18 cellular contexts compared by ENCODE assay signal in genomic region chr17:31586946-31587345, GRCh38.
DNase-seq lines count a peak whose midpoint lies in the region; ATAC-seq and TF ChIP-seq lines count a peak whose summit lies in the region.
"Had no signal": no experiment of that assay in that cellular context is flagged by ENCODE, and none has a peak within 500 bp of the region (broad histone marks: within the 10 kb centered on the region; RNA-seq: fewer than 3 reads in every experiment).

No MANE protein-coding gene starts in this region.

- peak overlapping the region; percentile 0 for H3K4me2 ChIP-seq in skeletal muscle satellite cell (ENCODE audit: low read length)

- no peak overlapping the region for H3K27ac ChIP-seq in prostate gland
- H3K27ac ChIP-seq: 22Rv1, dorsolateral prefrontal cortex, thyroid gland had no signal

- no peak for TF ChIP-seq POLR2A in prostate gland (IDR thresholded peaks at IDR 0.05)

- no peaks in the 10 kb centered on the region for H3K27me3 ChIP-seq in skeletal muscle satellite cell (ENCODE audit: control insufficient read depth, insufficient read depth, low read length)
- H3K27me3 ChIP-seq in prostate gland (replicated peaks; ENCODE audit: insufficient read depth): no peaks in the 10 kb centered on the region
- H3K27me3 ChIP-seq: dorsolateral prefrontal cortex, thyroid gland had no signal

- TF ChIP-seq CTCF in fibroblast of mammary gland (conservative IDR thresholded peaks at IDR 0.05; ENCODE audit: control insufficient read depth, insufficient read depth, low read depth, low read length) (no peak), prostate gland (IDR thresholded peaks at IDR 0.05) (no peak)

- H3K9ac ChIP-seq in skeletal muscle satellite cell (ENCODE audit: low read depth, low read length): peak overlapping the region; percentile 47

- H3K9me3 ChIP-seq in skeletal muscle satellite cell (replicated peaks; ENCODE audit: low read length) (no peaks in the 10 kb centered on the region), prostate gland (no peaks in the 10 kb centered on the region)
- H3K9me3 ChIP-seq: thyroid gland had no signal

- DNase-seq in DMS53 (lab: John Stamatoyannopoulos, UW): peak; percentile 24
- DNase-seq in DMS53 treated with DMSO at 0.1 percent for 48 hours (lab: John Stamatoyannopoulos, UW; ENCODE audit: unreplicated experiment): no peak
- peak; percentile 25 for DNase-seq in NCI-H2029 (lab: John Stamatoyannopoulos, UW)
- DNase-seq in fibroblast of mammary gland (ENCODE audit: low read depth): peak; percentile 68
- no peak for DNase-seq in NCI-H524 treated with DMSO at 0.1 percent for 48 hours (lab: John Stamatoyannopoulos, UW)
- DNase-seq in prostate gland (ENCODE audit: low spot score): no peak
- DNase-seq: activated CD4-positive, alpha-beta T cell treated with anti-CD3 and anti-CD28 coated beads for 36 hours; activated CD8-positive, alpha-beta memory T cell treated with anti-CD3 and anti-CD28 coated beads, Interleukin-2, amount 50 U/mL, for 48 hours; activated naive CD4-positive, alpha-beta T cell; CD4-positive, alpha-beta T cell; dorsolateral prefrontal cortex; midbrain; NCI-H1105 treated with DMSO at 0.1 percent for 48 hours; nucleus accumbens; thyroid gland had no signal

- ATAC-seq in HG03045 (IDR thresholded peaks at IDR 0.05; ENCODE audit: unreplicated experiment): no peak
- ATAC-seq: activated CD4-positive, alpha-beta T cell treated with anti-CD3 and anti-CD28 coated beads for 36 hours had no signal

- peaks cover 37% of the 10 kb centered on the region for H3K4me1 ChIP-seq in skeletal muscle satellite cell (ENCODE audit: control insufficient read depth, insufficient read depth, low read length)
- H3K4me1 ChIP-seq in prostate gland (replicated peaks): no peaks in the 10 kb centered on the region

- intact Hi-C loops in prostate gland (cut with DNase I): no loop called here

- H3K36me3 ChIP-seq in skeletal muscle satellite cell (ENCODE audit: insufficient read depth, low read length) (peaks cover 21% of the 10 kb centered on the region), prostate gland (no peaks in the 10 kb centered on the region)
- H3K36me3 ChIP-seq: thyroid gland had no signal

- 41% methylated on average over 5 of the region's 5 CpGs for WGBS in prostate gland

- H3K4me3 ChIP-seq in fibroblast of mammary gland (ENCODE audit: control insufficient read depth, low read depth, low read length) (no peak overlapping the region), skeletal muscle satellite cell (ENCODE audit: low read length) (no peak overlapping the region), prostate gland (no peak overlapping the region)
- H3K4me3 ChIP-seq: dorsolateral prefrontal cortex, thyroid gland had no signal

Comparison
In these comparisons a context has a peak if more than half of its experiments do, and no peak if none do; other contexts are left out.
1. DNase-seq: peak in DMS53 (single experiment), NCI-H2029 (single experiment) and fibroblast of mammary gland (single experiment); none in DMS53 treated with DMSO at 0.1 percent for 48 hours (single experiment), NCI-H524 treated with DMSO at 0.1 percent for 48 hours (single experiment) and prostate gland (single experiment).